Comparison of ENCODE assay signal across 31 cellular contexts in genomic region chr4:187174749-187175148, GRCh38.
"Had no signal": no experiment of that assay in that cellular context is flagged by ENCODE, and none has a peak within 500 bp of the region (broad histone marks: within the 10 kb centered on the region; RNA-seq: fewer than 3 reads in every experiment).

No MANE protein-coding gene starts in this region.

- H3K9me3 Mint-ChIP-seq: endodermal cell had no signal

- H3K27me3 ChIP-seq: ascending aorta, breast epithelium, cardiac muscle cell, foreskin keratinocyte, gastrocnemius medialis, heart left ventricle had no signal

- H3K27ac ChIP-seq: ascending aorta, breast epithelium, cardiac muscle cell, coronary artery, dorsolateral prefrontal cortex, foreskin keratinocyte, gastrocnemius medialis, heart left ventricle had no signal

- DNase-seq: activated CD4-positive, alpha-beta memory T cell treated with anti-CD3 and anti-CD28 coated beads, Interleukin-2, amount 10 ng/mL, durations not matched to agents 7 days and 5 days; activated CD4-positive, alpha-beta T cell treated with anti-CD3 and anti-CD28 coated beads for 1 hour; activated CD4-positive, alpha-beta T cell treated with anti-CD3 and anti-CD28 coated beads for 4 hours; activated CD4-positive, alpha-beta T cell treated with anti-CD3 and anti-CD28 coated beads, Interleukin-2, amount 10 ng/mL, durations not matched to agents 7 days and 5 days; activated CD4-positive, alpha-beta T cell treated with anti-CD3 and anti-CD28 coated beads, Interleukin-2, amount 50 U/mL, for 4 hours; activated CD4-positive, CD25-positive, alpha-beta regulatory T cell; activated CD8-positive, alpha-beta memory T cell treated with anti-CD3 and anti-CD28 coated beads, Interleukin-2, amount 50 U/mL, for 48 hours; activated effector memory CD4-positive, alpha-beta T cell treated with anti-CD3 and anti-CD28 coated beads, Interleukin-2, amount 50 U/mL, for 16 hours; activated naive CD4-positive, alpha-beta T cell treated with anti-CD3 and anti-CD28 coated beads for 36 hours; activated naive CD8-positive, alpha-beta T cell treated with anti-CD3 and anti-CD28 coated beads, Interleukin-2, amount 10 ng/mL, durations not matched to agents 7 days and 5 days; activated T-cell treated with anti-CD3 and anti-CD28 coated beads, Interleukin-2, amount 50 U/mL, for 4 hours; central memory CD4-positive, alpha-beta T cell; cerebellar nuclear complex; dorsolateral prefrontal cortex; effector memory CD4-positive, alpha-beta T cell; endodermal cell; foreskin keratinocyte; gastrocnemius medialis; glutamatergic neuron; heart left ventricle; T-helper 2 cell had no signal

- H3K4me3 ChIP-seq: ascending aorta, breast epithelium, cardiac muscle cell, coronary artery, dorsolateral prefrontal cortex, gastrocnemius medialis, heart left ventricle had no signal

- H3K36me3 ChIP-seq: ascending aorta, breast epithelium, cardiac muscle cell, gastrocnemius medialis, heart left ventricle had no signal

- H3K9me3 ChIP-seq: ascending aorta, breast epithelium, gastrocnemius medialis, heart left ventricle had no signal

- H3K4me1 Mint-ChIP-seq: activated CD4-positive, alpha-beta memory T cell treated with anti-CD3 and anti-CD28 coated beads, Interleukin-2, amount 10 ng/mL, durations not matched to agents 7 days and 5 days; activated CD4-positive, alpha-beta T cell treated with anti-CD3 and anti-CD28 coated beads, Interleukin-2, amount 10 ng/mL, durations not matched to agents 7 days and 5 days; activated naive CD4-positive, alpha-beta T cell treated with anti-CD3 and anti-CD28 coated beads, Interleukin-2, amount 50 U/mL, for 24 hours; activated naive CD8-positive, alpha-beta T cell treated with anti-CD3 and anti-CD28 coated beads, Interleukin-2, amount 10 ng/mL, durations not matched to agents 7 days and 5 days; endodermal cell had no signal

- H3K27me3 Mint-ChIP-seq: activated CD4-positive, alpha-beta memory T cell treated with anti-CD3 and anti-CD28 coated beads, Interleukin-2, amount 10 ng/mL, durations not matched to agents 7 days and 5 days; activated CD4-positive, alpha-beta T cell treated with anti-CD3 and anti-CD28 coated beads, Interleukin-2, amount 10 ng/mL, durations not matched to agents 7 days and 5 days; activated naive CD4-positive, alpha-beta T cell treated with anti-CD3 and anti-CD28 coated beads, Interleukin-2, amount 50 U/mL, for 24 hours; activated naive CD8-positive, alpha-beta T cell treated with anti-CD3 and anti-CD28 coated beads, Interleukin-2, amount 10 ng/mL, durations not matched to agents 7 days and 5 days; brain; dendritic cell treated with granulocyte-macrophage colony-stimulating factor and Interleukin-4, amounts not matched to agents 40 ng/mL and 50 ng/mL, for 4 days had no signal

- H3K4me1 ChIP-seq: ascending aorta, breast epithelium, gastrocnemius medialis had no signal

- H3K4me3 Mint-ChIP-seq: activated CD4-positive, alpha-beta memory T cell treated with anti-CD3 and anti-CD28 coated beads, Interleukin-2, amount 10 ng/mL, durations not matched to agents 7 days and 5 days; activated CD4-positive, alpha-beta T cell treated with anti-CD3 and anti-CD28 coated beads, Interleukin-2, amount 10 ng/mL, durations not matched to agents 7 days and 5 days; activated naive CD4-positive, alpha-beta T cell treated with anti-CD3 and anti-CD28 coated beads for 36 hours; activated naive CD4-positive, alpha-beta T cell treated with anti-CD3 and anti-CD28 coated beads, Interleukin-2, amount 50 U/mL, for 24 hours; activated naive CD8-positive, alpha-beta T cell treated with anti-CD3 and anti-CD28 coated beads, Interleukin-2, amount 10 ng/mL, durations not matched to agents 7 days and 5 days; activated T-cell treated with anti-CD3 and anti-CD28 coated beads, Interleukin-2, amount 50 U/mL, for 4 hours; activated T-helper 1 cell treated with anti-CD3 and anti-CD28 coated beads, Interleukin-12 subunit alpha, Interleukin-12 subunit beta, Interleukin-2, Interleukin-4 antibody, amounts not matched to agents 30 ng/mL and 10 ng/mL and 1 ng/mL, durations not matched to agents 14 hours and 24 hours and 36 hours; brain; dendritic cell treated with granulocyte-macrophage colony-stimulating factor and Interleukin-4, amounts not matched to agents 40 ng/mL and 50 ng/mL, for 4 days; endodermal cell had no signal

- H3K36me3 Mint-ChIP-seq: activated naive CD8-positive, alpha-beta T cell treated with anti-CD3 and anti-CD28 coated beads, Interleukin-2, amount 10 ng/mL, durations not matched to agents 7 days and 5 days; brain had no signal

- H3K27ac Mint-ChIP-seq: activated CD4-positive, alpha-beta memory T cell treated with anti-CD3 and anti-CD28 coated beads, Interleukin-2, amount 10 ng/mL, durations not matched to agents 7 days and 5 days; activated CD4-positive, alpha-beta T cell treated with anti-CD3 and anti-CD28 coated beads, Interleukin-2, amount 10 ng/mL, durations not matched to agents 7 days and 5 days; activated naive CD4-positive, alpha-beta T cell treated with anti-CD3 and anti-CD28 coated beads for 36 hours; activated naive CD4-positive, alpha-beta T cell treated with anti-CD3 and anti-CD28 coated beads, Interleukin-2, amount 50 U/mL, for 24 hours; activated naive CD8-positive, alpha-beta T cell treated with anti-CD3 and anti-CD28 coated beads, Interleukin-2, amount 10 ng/mL, durations not matched to agents 7 days and 5 days; activated T-helper 1 cell treated with anti-CD3 and anti-CD28 coated beads, Interleukin-12 subunit alpha, Interleukin-12 subunit beta, Interleukin-2, Interleukin-4 antibody, amounts not matched to agents 30 ng/mL and 10 ng/mL and 1 ng/mL, durations not matched to agents 14 hours and 24 hours and 36 hours; activated T-helper 2 cell treated with anti-CD3 and anti-CD28 coated beads, Interferon-gamma antibody, Interleukin-2, Interleukin-4, amounts not matched to agents 10 μg/mL and 5 μg/mL and 100 μg/mL, durations not matched to agents 14 hours and 24 hours and 36 hours; brain; dendritic cell treated with granulocyte-macrophage colony-stimulating factor and Interleukin-4, amounts not matched to agents 40 ng/mL and 50 ng/mL, for 4 days; endodermal cell had no signal

- ATAC-seq: activated T-cell treated with anti-CD3 and anti-CD28 coated beads, Interleukin-2, amount 50 U/mL, for 4 hours; esophagus mucosa; foreskin keratinocyte; gastrocnemius medialis; heart left ventricle had no signal
